ENCODE assay signal across 7 cellular contexts in the genomic region with DNA sequence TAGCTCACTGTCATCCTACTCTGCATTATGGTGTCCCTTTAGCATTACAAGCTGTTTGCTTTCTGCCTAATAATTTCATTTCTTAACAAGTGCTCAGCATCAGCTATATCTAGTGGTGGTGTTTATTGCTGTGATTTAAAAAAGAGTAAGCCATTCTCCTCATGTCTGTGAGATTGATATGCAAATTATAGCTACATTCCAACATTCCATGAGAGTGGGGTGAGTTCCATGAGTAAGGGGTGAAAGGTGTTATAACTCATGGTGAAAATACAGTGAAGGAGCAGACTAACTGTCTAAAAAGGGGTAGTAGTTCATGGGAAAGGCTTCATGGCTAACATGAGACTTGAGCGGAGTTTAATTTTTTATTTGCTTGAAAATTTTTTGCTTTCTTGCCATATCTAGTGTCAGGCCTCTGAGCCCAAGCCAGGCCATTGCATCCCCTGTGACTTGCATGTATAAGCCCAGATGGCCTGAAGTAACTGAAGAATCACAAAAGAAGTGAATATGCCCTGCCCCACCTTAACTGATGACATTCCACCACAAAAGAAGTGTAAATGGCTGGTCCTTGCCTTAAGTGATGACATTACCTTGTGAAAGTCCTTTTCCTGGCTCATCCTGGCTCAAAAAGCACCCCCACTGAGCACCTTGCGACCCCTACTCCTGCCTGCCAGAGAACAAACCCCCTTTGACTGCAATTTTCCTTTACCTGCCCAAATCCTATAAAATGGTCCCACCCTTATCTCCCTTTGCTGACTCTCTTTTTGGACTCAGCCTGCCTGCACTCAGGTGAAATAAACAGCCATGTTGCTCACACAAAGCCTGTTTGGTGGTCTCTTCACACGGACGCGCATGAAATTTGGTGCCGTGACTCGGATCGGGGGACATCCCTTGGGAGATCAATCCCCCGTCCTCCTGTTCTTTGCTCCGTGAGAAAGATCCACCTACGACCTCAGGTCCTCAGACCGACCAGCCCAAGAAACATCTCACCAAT.
DNase-seq lines count a peak whose midpoint lies in the region; FAIRE-seq and TF ChIP-seq lines count a peak whose summit lies in the region.
"Not testable (repeated sequence)": the region's sequence is repeated elsewhere in the genome, so short reads cannot be mapped to it uniquely, and the experiment has no call there.

No MANE protein-coding gene starts in this region.

- H3K27me3 ChIP-seq in H9 (ENCODE audit: insufficient read depth, low read length); HUES64 (ENCODE audit: insufficient read depth, low read length); H1 (replicated peaks in 1 of 4; ENCODE audit: control insufficient read depth in 3 of 4, extremely low read depth in 1 of 4, insufficient read depth in 3 of 4, low read length in 3 of 4); iPS-18a (ENCODE audit: control insufficient read depth, insufficient read depth, low read length); mesendoderm (ENCODE audit: insufficient read depth, low read length, poor library complexity): not testable (repeated sequence)

- not testable (repeated sequence) for H3K23me2 ChIP-seq in H9 (ENCODE audit: insufficient read length, low read depth, low read length, poor library complexity, severe bottlenecking); H1 (ENCODE audit: low read depth, low read length)

- peak overlapping the region; percentile 74 for H3K9ac ChIP-seq in ES-I3 (ENCODE audit: low read depth, low read length)
- not testable (repeated sequence) for H3K9ac ChIP-seq in H9 (ENCODE audit: extremely low read depth, insufficient read length, low read length); H1 (replicated peaks in 1 of 4; ENCODE audit: extremely low read depth in 1 of 4, low read depth in 3 of 4, low read length in 3 of 4); mesendoderm (ENCODE audit: low read length)
- peak overlapping the region; percentile 51; the same call in 1 of the 2 replicates for H3K9ac ChIP-seq in HUES64 (ENCODE audit: low read depth, low read length)
- H3K9ac ChIP-seq in iPS-18a (ENCODE audit: low read length), result peak overlapping the region; percentile 72

- peak overlapping the region; percentile 96 for H3K27ac ChIP-seq in H9 (ENCODE audit: insufficient read length, low read depth, low read length)
- peak overlapping the region; percentile 87 for H3K27ac ChIP-seq in HUES64 (ENCODE audit: low read depth, low read length)
- peak overlapping the region; percentile 59; the same call in 1 of the 2 replicates for H3K27ac ChIP-seq in H1 (ENCODE audit: low read depth, low read length)
- H3K27ac ChIP-seq in iPS-18a (ENCODE audit: low read length), result peak overlapping the region; percentile 92
- not testable (repeated sequence) for H3K27ac ChIP-seq in mesendoderm (ENCODE audit: low read depth, low read length)

- not testable (repeated sequence) for H3T11ph ChIP-seq in H9 (ENCODE audit: low read length)

- not testable (repeated sequence) for TF ChIP-seq CTCF in H9 (conservative IDR thresholded peaks at IDR 0.05); H1 (IDR thresholded peaks at IDR 0.05; ENCODE audit: control extremely low read depth in 1 of 3, insufficient read depth in 1 of 3, low read depth in 1 of 3, low read length in 3 of 3)

- H3K27ac Mint-ChIP-seq in H9, result peak overlapping the region; percentile 49 to 96 (median 96)

- H3K14ac ChIP-seq in H9 (ENCODE audit: insufficient read depth, low read length), result not testable (repeated sequence)
- peak overlapping the region; percentile 14 for H3K14ac ChIP-seq in H1 (ENCODE audit: insufficient read length)

- not testable (repeated sequence) for H2BK20ac ChIP-seq in H9 (ENCODE audit: low read depth, low read length, poor library complexity, severe bottlenecking)
- 0 out of 2 replicates have a peak overlapping the region, but pooled peaks have one; percentile 53 for H2BK20ac ChIP-seq in H1 (ENCODE audit: low read length)

- WGBS in H9 (ENCODE audit: extremely low coverage, insufficient read length, low lambda C conversion rate), result no CpG with 5 or more reads among the region's 12 CpGs
- WGBS in HUES64, result 76% methylated on average over 12 of the region's 12 CpGs
- 81% methylated on average over 12 of the region's 12 CpGs; no CpG with 5 or more reads in 1 of the 2 experiments for WGBS in H1 (ENCODE audit: extremely low coverage in 1 of 2, insufficient coverage in 1 of 2, insufficient read length in 1 of 2, insufficient replicate concordance in 2 of 2, low coverage in 1 of 2, low lambda C conversion rate in 2 of 2, missing lambda C conversion rate in 1 of 2), 2 experiments
- WGBS in mesendoderm (ENCODE audit: extremely low coverage, insufficient coverage, low lambda C conversion rate), result no CpG with 5 or more reads among the region's 12 CpGs

- not testable (repeated sequence) for H3K79me1 ChIP-seq in H9 (ENCODE audit: insufficient read depth, low read depth, low read length, poor library complexity, severe bottlenecking); H1 (ENCODE audit: low read depth, low read length); mesendoderm (ENCODE audit: low read length)

- H3K23ac ChIP-seq in H9 (ENCODE audit: insufficient read length, low read depth, low read length); H1 (ENCODE audit: insufficient read length); mesendoderm (ENCODE audit: low read length): not testable (repeated sequence)

- not testable (repeated sequence) for H3K56ac ChIP-seq in H9 (ENCODE audit: insufficient read length, low read depth, low read length); H1 (replicated peaks; ENCODE audit: insufficient read length, low read depth, low read length); mesendoderm (ENCODE audit: low read length)

- H4K8ac ChIP-seq in H9 (replicated peaks; ENCODE audit: insufficient read length, low read depth, low read length); H1 (ENCODE audit: extremely low read depth, insufficient read depth, low read length); mesendoderm (ENCODE audit: low read depth, low read length): not testable (repeated sequence)

- H3K27me3 Mint-ChIP-seq in H9 (ENCODE audit: low read depth), result not testable (repeated sequence)

- H3K36me3 ChIP-seq in ES-I3 (ENCODE audit: insufficient read depth, low read length), result peaks cover 20% of the 10 kb centered on the region
- not testable (repeated sequence) for H3K36me3 ChIP-seq in HUES64 (ENCODE audit: insufficient read depth, low read length); H1 (ENCODE audit: control insufficient read depth in 2 of 4, insufficient read depth in 4 of 4, low read length in 3 of 4); iPS-18a (ENCODE audit: control insufficient read depth, low read depth, low read length); mesendoderm (ENCODE audit: control insufficient read depth, insufficient read depth, low read length)

- peaks cover 20 to 67% of the 10 kb centered on the region in 2 experiments for H3K4me1 Mint-ChIP-seq in H9

- CTCF ChIA-PET in H1 (lab: Charles Lee; ENCODE audit: partially characterized antibody), result not testable (repeated sequence)

- H3K4me1 ChIP-seq in ES-I3 (ENCODE audit: insufficient read depth, low read length) (peaks cover 19% of the 10 kb centered on the region), HUES64 (ENCODE audit: insufficient read depth, low read length) (peaks cover 11% of the 10 kb centered on the region), iPS-18a (ENCODE audit: control insufficient read depth, low read depth, low read length) (peaks cover 28% of the 10 kb centered on the region)
- H3K4me1 ChIP-seq in H9 (ENCODE audit: insufficient read depth, low read length); H1 (replicated peaks in 1 of 4; ENCODE audit: control insufficient read depth in 3 of 4, insufficient read depth in 4 of 4, low read length in 3 of 4); mesendoderm (ENCODE audit: control insufficient read depth, low read depth, low read length): not testable (repeated sequence)

- not testable (repeated sequence) for H3K18ac ChIP-seq in H9 (ENCODE audit: insufficient read length, low read depth, low read length); H1 (ENCODE audit: extremely low read depth, low read length); mesendoderm (ENCODE audit: low read length)

- POLR2A ChIA-PET in H1 (lab: Charles Lee; ENCODE audit: partially characterized antibody), result interaction anchor here (0.8 to 1.4 kb wide), 2 partner anchors 14 to 32 kb away, joined by 3 read pairs; no protein-coding TSS in a partner anchor

- not testable (repeated sequence) for H2AK5ac ChIP-seq in H9 (ENCODE audit: insufficient read length, low read length); H1 (ENCODE audit: low read depth, low read length); mesendoderm (ENCODE audit: low read length)

- DNase-seq in H9; H1 (ENCODE audit: low read depth in 1 of 2, low spot score in 2 of 2): not testable (repeated sequence)
- DNase-seq in iPS DF 19.7 (ENCODE audit: low read depth, low spot score) (peak; percentile 54), mesendoderm (peak; percentile 53)

- FAIRE-seq in H1 (lab: Jason Lieb, UNC), result peak; percentile 52

- H3K79me2 ChIP-seq in H9 (ENCODE audit: insufficient read depth, low read length); H1 (ENCODE audit: control insufficient read depth in 1 of 2, insufficient read depth in 2 of 2, low read length in 2 of 2); mesendoderm (ENCODE audit: control insufficient read depth, insufficient read depth, low read length): not testable (repeated sequence)

- peaks cover 35 to 51% (median 42%) of the 10 kb centered on the region in 3 experiments for H3K36me3 Mint-ChIP-seq in H9 (ENCODE audit: insufficient read depth in 1 of 3, low read depth in 3 of 3)

- not testable (repeated sequence) for H2BK120ac ChIP-seq in H9 (ENCODE audit: low read depth, low read length, poor library complexity, severe bottlenecking); mesendoderm (ENCODE audit: low read depth, low read length)
- peak overlapping the region; percentile 92 for H2BK120ac ChIP-seq in H1 (replicated peaks; ENCODE audit: low read depth, low read length)

- H3K9me3 ChIP-seq in ES-I3 (ENCODE audit: control insufficient read depth, insufficient read depth, low read length), result peaks cover 11% of the 10 kb centered on the region
- not testable (repeated sequence) for H3K9me3 ChIP-seq in H9 (ENCODE audit: control insufficient read depth, low read depth, low read length); iPS-18a (ENCODE audit: control insufficient read depth, low read depth, low read length)
- peaks cover 14% of the 10 kb centered on the region; the same call in 1 of the 2 replicates for H3K9me3 ChIP-seq in HUES64 (ENCODE audit: insufficient read depth, low read depth, low read length)
- H3K9me3 ChIP-seq in H1 (ENCODE audit: insufficient read depth in 2 of 2, low read depth in 1 of 2, low read length in 1 of 2), result peaks cover 0 to 17% of the 10 kb centered on the region in 2 experiments; a peak in 2 of 4 replicates

- not testable (repeated sequence) for H4K91ac ChIP-seq in H9 (ENCODE audit: insufficient read length, low read depth, low read length)
- H4K91ac ChIP-seq in H1 (replicated peaks; ENCODE audit: insufficient read length, low read length), result peak overlapping the region; percentile 94

- not testable (repeated sequence) for TF ChIP-seq EP300 in H1 (IDR thresholded peaks at IDR 0.05; ENCODE audit: borderline replicate concordance in 1 of 2, low read depth in 2 of 2, low read length in 2 of 2)

- TF ChIP-seq RAD21 in H1 (IDR thresholded peaks at IDR 0.05 in 1 of 2, conservative IDR thresholded peaks at IDR 0.05 in 1 of 2; ENCODE audit: low read depth in 2 of 2, low read length in 2 of 2), result not testable (repeated sequence)

- H2BK5ac ChIP-seq in H9 (ENCODE audit: insufficient read length, low read length); mesendoderm (ENCODE audit: low read length): not testable (repeated sequence)
- peak overlapping the region; percentile 99; the same call in 1 of the 2 replicates for H2BK5ac ChIP-seq in H1 (ENCODE audit: low read depth, low read length)

- H3K4me3 ChIP-seq in HUES64 (ENCODE audit: low read length); mesendoderm (ENCODE audit: low read length): not testable (repeated sequence)
- H3K4me3 ChIP-seq in H1 (ENCODE audit: extremely low read depth in 1 of 4, insufficient read depth in 2 of 4, low read depth in 3 of 4, low read length in 4 of 4) (peak overlapping the region in 1 of 4 experiments; percentile 3; a peak in 1 of 8 replicates), iPS-18a (ENCODE audit: low read length) (peak overlapping the region; percentile 81)

- not testable (repeated sequence) for H4K20me1 ChIP-seq in H9 (ENCODE audit: control insufficient read depth, insufficient read depth, insufficient read length); H1 (replicated peaks in 1 of 2; ENCODE audit: control insufficient read depth in 1 of 2, insufficient read depth in 2 of 2, low read length in 2 of 2)

- not testable (repeated sequence) for H3K4ac ChIP-seq in H9 (ENCODE audit: low read depth, low read length); H1 (replicated peaks; ENCODE audit: insufficient read length, low read depth, low read length); mesendoderm (ENCODE audit: low read depth, low read length)

- not testable (repeated sequence) for H2AFZ ChIP-seq in H9 (ENCODE audit: low read length); H1 (ENCODE audit: low read length)

- TF ChIP-seq POLR2A in H1 (IDR thresholded peaks at IDR 0.05; ENCODE audit: control extremely low read depth in 1 of 2, low read depth in 2 of 2, low read length in 2 of 2), result not testable (repeated sequence)

- H4K5ac ChIP-seq in H9 (ENCODE audit: insufficient read length, low read depth, low read length); mesendoderm (ENCODE audit: low read length): not testable (repeated sequence)
- peak overlapping the region; percentile 15 for H4K5ac ChIP-seq in H1 (ENCODE audit: insufficient read length, low read depth, low read length)

- not testable (repeated sequence) for H2BK12ac ChIP-seq in H9 (ENCODE audit: insufficient read length, low read depth, low read length); H1 (ENCODE audit: low read depth, low read length)

- H3K4me2 ChIP-seq in H9 (ENCODE audit: insufficient read depth, insufficient read length, low read length), result peak overlapping the region; percentile 39
- H3K4me2 ChIP-seq in H1 (ENCODE audit: insufficient read depth in 1 of 2, low read depth in 2 of 2, low read length in 2 of 2), result peak overlapping the region in 1 of 2 experiments; percentile 20; a peak in 2 of 4 replicates
- not testable (repeated sequence) for H3K4me2 ChIP-seq in mesendoderm (ENCODE audit: low read length)

- not testable (repeated sequence) for H2BK15ac ChIP-seq in H9 (ENCODE audit: low read depth, low read length); H1 (ENCODE audit: low read length); mesendoderm (replicated peaks; ENCODE audit: low read depth)

- H3K9me3 Mint-ChIP-seq in H9, result peaks cover 32 to 50% of the 10 kb centered on the region in 2 experiments

- peak overlapping the region in 1 of 2 experiments; percentile 80; a peak in 2 of 5 replicates for H3K4me3 Mint-ChIP-seq in H9
